ENCODE assay signal across 10 cellular contexts in the genomic region with DNA sequence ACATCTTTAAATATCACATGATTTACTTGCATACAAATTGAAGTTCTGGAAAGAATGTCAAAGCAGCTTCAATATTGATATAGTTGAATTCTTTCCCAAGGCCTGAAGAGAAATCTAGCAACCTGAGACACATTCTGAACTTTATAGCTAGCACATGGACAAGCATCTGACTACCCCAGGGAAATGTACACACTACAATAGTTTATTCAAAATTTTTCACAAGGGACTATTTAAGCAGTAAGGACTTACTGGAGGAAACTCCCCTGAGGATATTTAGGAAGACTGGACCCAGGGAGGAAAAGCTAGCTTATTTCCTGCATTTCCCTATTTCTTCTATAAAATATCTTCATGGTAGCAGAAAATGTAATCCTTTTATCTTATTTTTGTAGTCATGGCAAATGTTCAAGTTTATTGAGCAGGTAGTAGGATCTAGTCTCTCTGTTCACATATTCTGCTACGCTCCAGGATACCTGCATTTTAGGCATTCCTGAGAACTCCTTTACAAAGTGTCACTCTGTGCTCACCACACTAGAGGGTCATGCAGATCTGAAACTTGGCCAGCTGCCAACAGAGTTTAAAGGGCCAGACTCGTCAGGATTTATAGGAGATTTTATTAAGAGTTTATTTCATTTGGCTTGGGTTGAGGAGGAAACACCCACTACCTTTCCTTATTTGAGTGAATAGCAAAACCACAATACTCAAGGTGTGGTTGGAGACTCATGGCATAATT.
DNase-seq lines count a peak whose midpoint lies in the region; ATAC-seq and TF ChIP-seq lines count a peak whose summit lies in the region.
"Had no signal": no experiment of that assay in that cellular context is flagged by ENCODE, and none has a peak within 500 bp of the region (broad histone marks: within the 10 kb centered on the region; RNA-seq: fewer than 3 reads in every experiment).

No MANE protein-coding gene starts in this region.

- TF ChIP-seq CTCF in AG09319 (IDR thresholded peaks at IDR 0.05; ENCODE audit: low read depth, low read length), result no peak

- DNase-seq in AG09319 (ENCODE audit: extremely low read depth, low read depth), result peak; percentile 8
- DNase-seq in LoVo (ENCODE audit: low spot score), result peak; percentile 70
- DNase-seq in amniotic epithelial cell (ENCODE audit: low read depth), result peak; percentile 5
- DNase-seq in islet precursor cell, result peak; percentile 68
- no peak for DNase-seq in dedifferentiated amniotic fluid mesenchymal stem cell (ENCODE audit: extremely low spot score)
- DNase-seq in DMS114 treated with DMSO at 0.1 percent for 48 hours (lab: John Stamatoyannopoulos, UW; ENCODE audit: unreplicated experiment), result no peak
- no peak for DNase-seq in NCI-H2107 treated with DMSO at 0.1 percent for 48 hours (lab: John Stamatoyannopoulos, UW; ENCODE audit: unreplicated experiment)
- DNase-seq: activated CD4-positive, alpha-beta T cell treated with anti-CD3 and anti-CD28 coated beads for 36 hours; CD4-positive, CD25-positive, alpha-beta regulatory T cell had no signal

- no peak for ATAC-seq in GM18858 (IDR thresholded peaks at IDR 0.05; ENCODE audit: unreplicated experiment)
- ATAC-seq: activated CD4-positive, alpha-beta T cell treated with anti-CD3 and anti-CD28 coated beads for 36 hours had no signal

Comparison
In these comparisons a context has a peak if more than half of its experiments do, and no peak if none do; other contexts are left out.
1. DNase-seq: peak in AG09319 (single experiment), LoVo (single experiment), amniotic epithelial cell (single experiment) and islet precursor cell (single experiment); none in dedifferentiated amniotic fluid mesenchymal stem cell (single experiment), DMS114 treated with DMSO at 0.1 percent for 48 hours (single experiment) and NCI-H2107 treated with DMSO at 0.1 percent for 48 hours (single experiment).